12 cellular contexts compared by ENCODE assay signal in the genomic region with DNA sequence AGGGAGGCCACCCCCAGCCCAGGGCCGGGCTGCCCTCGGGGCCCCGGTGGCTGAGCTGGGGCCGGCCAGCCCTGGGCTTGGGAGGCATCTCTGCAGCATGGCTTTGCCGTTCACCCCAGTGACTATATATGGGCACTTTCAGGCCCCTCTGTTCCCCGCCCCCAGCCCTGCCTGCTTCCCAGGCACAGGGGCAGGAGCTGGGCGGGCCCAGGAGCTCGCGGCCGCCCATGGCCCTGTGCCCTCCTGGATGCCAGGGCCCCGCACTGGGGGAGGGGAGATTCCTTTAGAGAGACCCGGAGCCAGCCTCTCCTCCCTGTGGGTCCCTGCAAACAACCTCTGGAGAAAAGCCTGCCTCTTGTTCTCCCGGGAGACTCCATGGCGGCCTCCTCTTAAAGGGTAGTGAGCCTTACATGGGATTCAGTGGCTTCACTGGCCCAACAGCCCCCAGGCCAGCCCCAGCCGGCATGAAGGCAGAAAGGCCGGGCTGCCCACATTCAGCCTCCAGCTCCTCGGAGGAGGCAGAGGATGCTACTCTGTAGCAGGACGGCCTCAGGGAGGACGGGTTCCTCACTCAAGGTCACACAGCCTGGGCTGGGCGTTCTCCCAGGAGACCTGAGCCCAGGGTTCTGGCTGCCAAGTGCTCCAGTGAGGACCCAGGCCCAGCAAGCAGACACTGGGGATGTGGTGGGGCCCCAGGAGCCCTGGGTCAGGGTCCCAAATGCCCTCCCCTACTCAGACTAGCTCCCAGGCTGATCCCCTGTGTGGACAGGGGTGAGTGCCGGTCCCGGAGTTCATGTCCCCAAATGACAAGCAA. TPM values are rescaled to one million over a fixed set of nuclear protein-coding genes. Genes with fewer than 3 reads are reported as not detected.
DNase-seq lines count a peak whose midpoint lies in the region; ATAC-seq, FAIRE-seq and TF ChIP-seq lines count a peak whose summit lies in the region.
"Had no signal": no experiment of that assay in that cellular context is flagged by ENCODE, and none has a peak within 500 bp of the region (broad histone marks: within the 10 kb centered on the region; RNA-seq: fewer than 3 reads in every experiment).

No MANE protein-coding gene starts in this region.

- peak overlapping the region; percentile 48 to 92 (median 78) for H3K27ac Mint-ChIP-seq in brain

- H3K27me3 Mint-ChIP-seq in brain: no peaks in the 10 kb centered on the region

- BruUV-seq in HepG2 (replicated peaks; lab: Mats Ljungman, UMichigan): no TSS peak

- TF ChIP-seq EP300 in HepG2 (IDR thresholded peaks at IDR 0.05; ENCODE audit: low read depth in 2 of 2, low read length in 2 of 2): no peak
- TF ChIP-seq EP300 in HepG2 (CRISPR knock-in tag; IDR thresholded peaks at IDR 0.05; ENCODE audit: borderline replicate concordance): no peak

- H3K4me1 Mint-ChIP-seq in brain: peaks cover 57% of the 10 kb centered on the region

- H3K79me2 ChIP-seq in HepG2 (ENCODE audit: insufficient read depth, low read length): peaks cover 80% of the 10 kb centered on the region

- POLR2A ChIA-PET in HepG2 (lab: Yijun Ruan, JAX): interaction anchor here (1.0 kb wide), 1 partner anchor 28 kb away, joined by 3 read pairs; no protein-coding TSS in a partner anchor

- H3K4me2 ChIP-seq in HepG2 (ENCODE audit: low read depth, low read length): peak overlapping the region; percentile 33; the same call in 1 of the 2 replicates

- no peak for TF ChIP-seq POLR2A in HepG2 (IDR thresholded peaks at IDR 0.05; ENCODE audit: insufficient read depth in 1 of 2, low read depth in 2 of 2, low read length in 2 of 2)

- H3K4me1 ChIP-seq in HUES48 (ENCODE audit: control insufficient read depth, insufficient read depth, low read length): peaks cover 67% of the 10 kb centered on the region
- peaks cover 39% of the 10 kb centered on the region for H3K4me1 ChIP-seq in HepG2 (ENCODE audit: insufficient read depth, low read length)
- H3K4me1 ChIP-seq in thoracic aorta (ENCODE audit: control insufficient read depth in 1 of 2, low read depth in 2 of 2): peaks cover 68 to 83% of the 10 kb centered on the region in 2 donors

- no peaks in the 10 kb centered on the region for H3K36me3 Mint-ChIP-seq in brain

- H3K9me3 ChIP-seq in HUES48 (ENCODE audit: control insufficient read depth, insufficient read depth, low read length) (no peaks in the 10 kb centered on the region), HepG2 (ENCODE audit: low read length) (no peaks in the 10 kb centered on the region), thoracic aorta (no peaks in the 10 kb centered on the region)

- no peak for FAIRE-seq in HepG2 (lab: Jason Lieb, UNC)

- H3K4me3 ChIP-seq in HUES48 (ENCODE audit: low read depth, low read length): no peak overlapping the region
- H3K4me3 ChIP-seq in HepG2 (replicated peaks in 1 of 3; ENCODE audit: insufficient read depth in 1 of 3, low read depth in 2 of 3, low read length in 3 of 3): no peak overlapping the region
- H3K4me3 ChIP-seq in thoracic aorta: peak overlapping the region; percentile 78

- no peak for TF ChIP-seq RAD21 in HepG2 (CRISPR knock-in tag; IDR thresholded peaks at IDR 0.05)

- intact Hi-C loops in HepG2 (cut with micrococcal nuclease; ENCODE audit: unreplicated experiment): loop anchor here (5.0 kb wide), 1 partner anchor 39 kb away; no protein-coding TSS in a partner anchor

- ATAC-seq in HepG2 (no peak), thoracic aorta (ENCODE audit: insufficient number of reproducible peaks, low FRiP score, low read depth) (no peak), GM21737 (IDR thresholded peaks at IDR 0.05; ENCODE audit: unreplicated experiment) (no peak)
- ATAC-seq: sciatic nerve had no signal

- H3K9me3 Mint-ChIP-seq in brain: no peaks in the 10 kb centered on the region

- peak overlapping the region; percentile 39 to 85 (median 57) for H3K4me3 Mint-ChIP-seq in brain

- peak overlapping the region; percentile 53 for H3K27ac ChIP-seq in HUES48 (ENCODE audit: low read depth, low read length)
- no peak overlapping the region for H3K27ac ChIP-seq in HepG2 (ENCODE audit: extremely low read length, insufficient read depth, low read length)
- peak overlapping the region; percentile 89 to 94 for H3K27ac ChIP-seq in thoracic aorta

- no peak for DNase-seq in HepG2 (ENCODE audit: low spot score)
- DNase-seq in thoracic aorta (ENCODE audit: low spot score): no peak
- DNase-seq in NCI-H1930 (lab: John Stamatoyannopoulos, UW): no peak
- no peak for DNase-seq in MV-4-11 (lab: John Stamatoyannopoulos, UW)
- no peak for DNase-seq in NCI-H1694 (lab: John Stamatoyannopoulos, UW)
- DNase-seq: DMS53; effector memory CD4-positive, alpha-beta T cell; T-helper 2 cell had no signal

- whole genome bisulfite sequencing in HepG2 (ENCODE audit: low lambda C conversion rate): 82% methylated on average over 8 of the region's 22 CpGs

- H2AFZ ChIP-seq in HepG2 (ENCODE audit: low read length): no peak overlapping the region

- CTCF ChIA-PET in HepG2 (lab: Yijun Ruan, JAX; ENCODE audit: low intra/inter-chr PET ratio, low total read pairs): interaction anchor here (0.9 to 1.6 kb wide), 2 partner anchors 32 to 123 kb away, joined by 3 to 8 read pairs; no protein-coding TSS in a partner anchor

- H3K36me3 ChIP-seq in HUES48 (ENCODE audit: control insufficient read depth, insufficient read depth, low read length): no peaks in the 10 kb centered on the region
- H3K36me3 ChIP-seq in HepG2 (replicated peaks in 1 of 2; ENCODE audit: control insufficient read depth in 1 of 2, insufficient read depth in 2 of 2, low read length in 2 of 2): 0 out of 5 replicates have a peak, but pooled peaks cover 2 to 5% of the 10 kb centered on the region in 2 experiments
- no peaks in the 10 kb centered on the region for H3K36me3 ChIP-seq in thoracic aorta

- in situ Hi-C loops in HepG2 (cut with HindIII; ENCODE audit: extremely low pct_ligation_motif_present, low pct_unique_long_range_greater_than_20kb): no loop called here

- TF ChIP-seq CTCF in brain (conservative IDR thresholded peaks at IDR 0.05) (no peak), HepG2 (CRISPR knock-in tag; IDR thresholded peaks at IDR 0.05) (no peak), thoracic aorta (IDR thresholded peaks at IDR 0.05) (no peak)

- peaks cover 41% of the 10 kb centered on the region; the same call in 1 of the 2 replicates for H4K20me1 ChIP-seq in HepG2 (ENCODE audit: insufficient read depth, low read length)

- peaks cover 13% of the 10 kb centered on the region for H3K27me3 ChIP-seq in HUES48 (ENCODE audit: control insufficient read depth, insufficient read depth, low read length)
- H3K27me3 ChIP-seq in HepG2 (ENCODE audit: control insufficient read depth in 1 of 2, insufficient read depth in 2 of 2, low read length in 2 of 2): peaks cover 0 to under 1% of the 10 kb centered on the region in 2 experiments; a peak in 1 of 5 replicates
- H3K27me3 ChIP-seq in thoracic aorta (replicated peaks; ENCODE audit: insufficient read depth): no peaks in the 10 kb centered on the region

- H3K9ac ChIP-seq in HUES48 (ENCODE audit: low read depth, low read length) (peak overlapping the region; percentile 25; the same call in 1 of the 2 replicates), HepG2 (ENCODE audit: insufficient read depth, low read depth, low read length) (0 out of 2 replicates have a peak overlapping the region, but pooled peaks have one; percentile 8)

RNA-seq across cellular contexts. Expression of gene NACC2, which starts 4.1 kb away (rescaled TPM):
- 20.6 TPM for polyA plus RNA-seq in brain (ENCODE audit: insufficient read depth, low read depth, low replicate concordance)
- 10.5 and 12.3 TPM in 2 replicates for total RNA-seq in HepG2 (2016; rRNA removed; fragmentation: Illumina TruSeq; extraction: Trizol)
- 2.1 and 2.2 TPM in 2 replicates for total RNA-seq in HepG2 (2016; cell fraction: cytosol; rRNA removed; fragmentation: Illumina TruSeq; extraction: Trizol; ENCODE audit: low read depth)
- total RNA-seq in HepG2 (2016; cell fraction: insoluble cytoplasmic fraction; rRNA removed; fragmentation: Illumina TruSeq; extraction: Trizol): 9.0 and 12.3 TPM in 2 replicates
- 5.3 TPM in 2 replicates for total RNA-seq in HepG2 (2016; cell fraction: membrane; rRNA removed; fragmentation: Illumina TruSeq; extraction: Trizol)
- total RNA-seq in HepG2 (2016; cell fraction: nucleus; rRNA removed; fragmentation: Illumina TruSeq; extraction: Trizol): 8.0 and 9.6 TPM in 2 replicates
- 5.9 and 6.3 TPM in 2 replicates for polyA plus RNA-seq in HepG2 (2011; rRNA removed)
- polyA plus RNA-seq in HepG2 (2011; cell fraction: cytosol; rRNA removed): 4.1 and 5.8 TPM in 2 replicates
- polyA plus RNA-seq in HepG2 (2011; cell fraction: nucleus; rRNA removed): 28.9 and 40.8 TPM in 2 replicates
- polyA plus RNA-seq in HepG2 (2012): 6.2 and 7.1 TPM in 2 replicates
- polyA plus RNA-seq in HepG2 (2016; cell fraction: cytosol; fragmentation: Illumina TruSeq; extraction: Trizol; ENCODE audit: low read depth): 0.80 TPM in 2 replicates
- polyA plus RNA-seq in HepG2 (2016; cell fraction: insoluble cytoplasmic fraction; fragmentation: Illumina TruSeq; extraction: Trizol; ENCODE audit: low read depth): 8.9 and 10.6 TPM in 2 replicates
- 2.4 and 2.5 TPM in 2 replicates for polyA plus RNA-seq in HepG2 (2016; cell fraction: membrane; fragmentation: Illumina TruSeq; extraction: Trizol; ENCODE audit: low read depth)
- 15.3 and 15.7 TPM in 2 replicates for polyA plus RNA-seq in HepG2 (2016; cell fraction: nucleus; fragmentation: Illumina TruSeq; extraction: Trizol; ENCODE audit: insufficient read depth, low read depth)
- 14.5 and 16.4 TPM in 2 replicates for polyA minus RNA-seq in HepG2 (2011; rRNA and poly(A)+ RNA removed; ENCODE audit: low replicate concordance)
- polyA minus RNA-seq in HepG2 (2011; cell fraction: cytosol; rRNA and poly(A)+ RNA removed): 9.2 and 9.6 TPM in 2 replicates
- 10.6 and 13.4 TPM in 2 replicates for polyA minus RNA-seq in HepG2 (2011; cell fraction: nucleus; rRNA and poly(A)+ RNA removed)
- 10 to 100 TPM; 69.2 to 79.7 TPM for total RNA-seq in thoracic aorta

RNA-seq across cellular contexts. Expression of gene TMEM250, which starts 27.7 kb away (rescaled TPM):
- polyA plus RNA-seq in brain (ENCODE audit: insufficient read depth, low read depth, low replicate concordance) (36.6 TPM), HepG2 (2011; rRNA removed) (5.5 and 7.1 TPM in 2 replicates)
- total RNA-seq in HepG2 (2016; rRNA removed; fragmentation: Illumina TruSeq; extraction: Trizol) (12.0 and 13.9 TPM in 2 replicates), thoracic aorta (10 to 100 TPM; 38.9 to 40.1 TPM)
- 7.7 and 7.9 TPM in 2 replicates for total RNA-seq in HepG2 (2016; cell fraction: cytosol; rRNA removed; fragmentation: Illumina TruSeq; extraction: Trizol; ENCODE audit: low read depth)
- 9.6 and 13.9 TPM in 2 replicates for total RNA-seq in HepG2 (2016; cell fraction: insoluble cytoplasmic fraction; rRNA removed; fragmentation: Illumina TruSeq; extraction: Trizol)
- 17.8 and 22.1 TPM in 2 replicates for total RNA-seq in HepG2 (2016; cell fraction: membrane; rRNA removed; fragmentation: Illumina TruSeq; extraction: Trizol)
- 10.1 and 11.0 TPM in 2 replicates for total RNA-seq in HepG2 (2016; cell fraction: nucleus; rRNA removed; fragmentation: Illumina TruSeq; extraction: Trizol)
- polyA plus RNA-seq in HepG2 (2011; cell fraction: cytosol; rRNA removed): 7.1 and 10.4 TPM in 2 replicates
- polyA plus RNA-seq in HepG2 (2011; cell fraction: nucleus; rRNA removed): 9.4 and 12.5 TPM in 2 replicates
- 6.0 and 9.5 TPM in 2 replicates for polyA plus RNA-seq in HepG2 (2012)
- 6.4 and 8.1 TPM in 2 replicates for polyA plus RNA-seq in HepG2 (2016; cell fraction: cytosol; fragmentation: Illumina TruSeq; extraction: Trizol; ENCODE audit: low read depth)
- 14.5 and 15.8 TPM in 2 replicates for polyA plus RNA-seq in HepG2 (2016; cell fraction: insoluble cytoplasmic fraction; fragmentation: Illumina TruSeq; extraction: Trizol; ENCODE audit: low read depth)
- 14.9 and 17.1 TPM in 2 replicates for polyA plus RNA-seq in HepG2 (2016; cell fraction: membrane; fragmentation: Illumina TruSeq; extraction: Trizol; ENCODE audit: low read depth)
- 14.9 and 17.4 TPM in 2 replicates for polyA plus RNA-seq in HepG2 (2016; cell fraction: nucleus; fragmentation: Illumina TruSeq; extraction: Trizol; ENCODE audit: insufficient read depth, low read depth)
- polyA minus RNA-seq in HepG2 (2011; rRNA and poly(A)+ RNA removed; ENCODE audit: low replicate concordance): 18.3 and 50.6 TPM in 2 replicates
- polyA minus RNA-seq in HepG2 (2011; cell fraction: cytosol; rRNA and poly(A)+ RNA removed): 7.9 and 8.8 TPM in 2 replicates
- polyA minus RNA-seq in HepG2 (2011; cell fraction: nucleus; rRNA and poly(A)+ RNA removed): 4.7 and 8.0 TPM in 2 replicates
